Comparison of ENCODE assay signal across 8 cellular contexts in genomic region chr4:114694770-114695169, GRCh38.
A peak's percentile ranks its signal among the peaks of the same experiment; 100 is the strongest.
DNase-seq lines count a peak whose midpoint lies in the region; ATAC-seq and TF ChIP-seq lines count a peak whose summit lies in the region.

No MANE protein-coding gene starts in this region.

- no peaks in the 10 kb centered on the region for H3K36me3 Mint-ChIP-seq in activated naive CD4-positive, alpha-beta T cell treated with anti-CD3 and anti-CD28 coated beads for 36 hours (ENCODE audit: low read depth)

- CTCF ChIA-PET in Panc1 (lab: Charles Lee) = no interaction called here
- CTCF ChIA-PET in activated naive CD4-positive, alpha-beta T cell treated with anti-CD3 and anti-CD28 coated beads for 36 hours (lab: Charles Lee) = interaction anchor here (0.7 to 1.8 kb wide), 4 partner anchors 307 to 1302 kb away, joined by 3 to 6 read pairs (median 4); no protein-coding TSS in a partner anchor

- DNase-seq in NCI-H82 (lab: John Stamatoyannopoulos, UW) (peak; percentile 45), NCI-H82 treated with DMSO at 0.1 percent for 48 hours (lab: John Stamatoyannopoulos, UW; ENCODE audit: unreplicated experiment) (no peak), Panc1 (ENCODE audit: low read depth, low spot score) (peak; percentile 17), fibroblast of lung (ENCODE audit: low read depth in 2 of 2) (peak; percentile 23 to 55), renal cortical epithelial cell (ENCODE audit: low read depth) (peak; percentile 41), mucosa of gallbladder (ENCODE audit: low spot score) (no peak)
- DNase-seq in activated naive CD4-positive, alpha-beta T cell treated with anti-CD3 and anti-CD28 coated beads for 36 hours = no peak

- H3K4me3 Mint-ChIP-seq in activated naive CD4-positive, alpha-beta T cell treated with anti-CD3 and anti-CD28 coated beads for 36 hours = no peak overlapping the region

- H3K27me3 Mint-ChIP-seq in activated naive CD4-positive, alpha-beta T cell treated with anti-CD3 and anti-CD28 coated beads for 36 hours (ENCODE audit: low read depth) = peaks cover 5% of the 10 kb centered on the region

- no peaks in the 10 kb centered on the region for H3K4me1 Mint-ChIP-seq in activated naive CD4-positive, alpha-beta T cell treated with anti-CD3 and anti-CD28 coated beads for 36 hours (ENCODE audit: low read depth)

- intact Hi-C loops in Panc1 (cut with micrococcal nuclease; ENCODE audit: unreplicated experiment) = loop anchor here (1.0 kb wide), 1 partner anchor 308 kb away; no protein-coding TSS in a partner anchor
- intact Hi-C loops in activated naive CD4-positive, alpha-beta T cell treated with anti-CD3 and anti-CD28 coated beads for 36 hours (cut with micrococcal nuclease) = loop anchor here (1.0 to 10.0 kb wide), 4 partner anchors 37 to 1300 kb away; no protein-coding TSS in a partner anchor

- H3K4me3 ChIP-seq in Panc1 (ENCODE audit: low read depth in 2 of 2, low read length in 2 of 2) (no peak overlapping the region), fibroblast of lung (replicated peaks in 1 of 4; ENCODE audit: control extremely low read depth in 1 of 4, insufficient read depth in 1 of 4, low read depth in 3 of 4, low read length in 4 of 4) (no peak overlapping the region)

- no peaks in the 10 kb centered on the region for H3K27me3 ChIP-seq in Panc1 (ENCODE audit: control insufficient read depth, insufficient read depth, low read length)
- no peaks in the 10 kb centered on the region for H3K27me3 ChIP-seq in fibroblast of lung (ENCODE audit: control insufficient read depth, insufficient read depth, low read length)

- no TSS peak for BruUV-seq in Panc1 (replicated peaks; lab: Mats Ljungman, UMichigan)

- H3K9me3 ChIP-seq in Panc1 (ENCODE audit: control insufficient read depth, insufficient read depth, low read depth, low read length) (no peaks in the 10 kb centered on the region), fibroblast of lung (ENCODE audit: control insufficient read depth, insufficient read depth, low read depth, low read length) (no peaks in the 10 kb centered on the region)

- H3K36me3 ChIP-seq in Panc1 (ENCODE audit: control insufficient read depth, insufficient read depth, low read length) = no peaks in the 10 kb centered on the region
- H3K36me3 ChIP-seq in fibroblast of lung (ENCODE audit: control insufficient read depth, insufficient read depth, low read length) = no peaks in the 10 kb centered on the region

- H3K9ac ChIP-seq in fibroblast of lung (ENCODE audit: insufficient read depth, low read length) = no peak overlapping the region

- no peaks in the 10 kb centered on the region for H3K9me3 Mint-ChIP-seq in activated naive CD4-positive, alpha-beta T cell treated with anti-CD3 and anti-CD28 coated beads for 36 hours

- no peak overlapping the region for H3K27ac ChIP-seq in Panc1 (ENCODE audit: low read length)
- no peak overlapping the region for H3K27ac ChIP-seq in fibroblast of lung (ENCODE audit: insufficient read depth, low read length)

- H3K4me2 ChIP-seq in fibroblast of lung (ENCODE audit: extremely low read depth, insufficient read depth, low read length) = no peak overlapping the region

- no peaks in the 10 kb centered on the region for H3K4me1 ChIP-seq in Panc1 (ENCODE audit: control insufficient read depth, insufficient read depth, low read length)
- no peaks in the 10 kb centered on the region for H3K4me1 ChIP-seq in fibroblast of lung (ENCODE audit: control insufficient read depth, extremely low read depth, insufficient read depth, low read length)

- no peaks in the 10 kb centered on the region for H4K20me1 ChIP-seq in fibroblast of lung (ENCODE audit: control insufficient read depth, extremely low read depth, insufficient read depth, low read length)

- no peak overlapping the region for H3K27ac Mint-ChIP-seq in activated naive CD4-positive, alpha-beta T cell treated with anti-CD3 and anti-CD28 coated beads for 36 hours

- in situ Hi-C loops in Panc1 (cut with HindIII; ENCODE audit: low pct_unique_long_range_greater_than_20kb, low sequenced_read_pairs) = no loop called here

- ATAC-seq in HG03432 (IDR thresholded peaks at IDR 0.05; ENCODE audit: unreplicated experiment) = peak; percentile 39
- ATAC-seq in Panc1 = no peak

- TF ChIP-seq CTCF in Panc1 (IDR thresholded peaks at IDR 0.05) (peak; percentile 48; the same call in 1 of the 2 replicates), fibroblast of lung (conservative IDR thresholded peaks at IDR 0.05 in 1 of 2, IDR thresholded peaks at IDR 0.05 in 1 of 2; ENCODE audit: low read depth in 1 of 2, low read length in 2 of 2) (peak; percentile 41 to 52)

- POLR2A ChIA-PET in Panc1 (lab: Charles Lee) = no interaction called here

- no peak overlapping the region for H2AFZ ChIP-seq in fibroblast of lung (ENCODE audit: low read length)

- H3K79me2 ChIP-seq in fibroblast of lung (ENCODE audit: control insufficient read depth, insufficient read depth, low read length) = no peaks in the 10 kb centered on the region

Comparison
In these comparisons a context has a peak if more than half of its experiments do, and no peak if none do; other contexts are left out.
1. DNase-seq: peak in NCI-H82 (single experiment), Panc1 (single experiment), fibroblast of lung (2 of 2) and renal cortical epithelial cell (single experiment); none in NCI-H82 treated with DMSO at 0.1 percent for 48 hours (single experiment), mucosa of gallbladder (single experiment) and activated naive CD4-positive, alpha-beta T cell treated with anti-CD3 and anti-CD28 coated beads for 36 hours (single experiment).